16 cellular contexts compared by ENCODE assay signal in genomic region chr17:72358465-72358864, GRCh38.
DNase-seq lines count a peak whose midpoint lies in the region; FAIRE-seq and TF ChIP-seq lines count a peak whose summit lies in the region.
"Had no signal": no experiment of that assay in that cellular context is flagged by ENCODE, and none has a peak within 500 bp of the region (broad histone marks: within the 10 kb centered on the region; RNA-seq: fewer than 3 reads in every experiment).

No MANE protein-coding gene starts in this region.

- peak; percentile 62 for FAIRE-seq in bronchial epithelial cell (lab: Jason Lieb, UNC)
- FAIRE-seq: GM19239 had no signal

- H3K4me3 Mint-ChIP-seq in Calu3 (ENCODE audit: low read depth, unreplicated experiment) = no peak overlapping the region
- H3K4me3 Mint-ChIP-seq: activated CD4-positive, alpha-beta memory T cell treated with anti-CD3 and anti-CD28 coated beads, Interleukin-2, amount 10 ng/mL, durations not matched to agents 7 days and 5 days; naive B cell had no signal

- intact Hi-C loops in Calu3 (cut with micrococcal nuclease; ENCODE audit: unreplicated experiment) = loop anchor here (2.0 kb wide), 1 partner anchor 48 kb away; no protein-coding TSS in a partner anchor
- intact Hi-C loops in ascending aorta (cut with DNase I) = no loop called here

- H3K9me3 ChIP-seq in MG63 (peaks cover 33% of the 10 kb centered on the region), ascending aorta (no peaks in the 10 kb centered on the region)

- H3K36me3 ChIP-seq in MG63 = no peaks in the 10 kb centered on the region
- H3K36me3 ChIP-seq in bronchial epithelial cell (ENCODE audit: control insufficient read depth, insufficient read depth, low read length) = no peaks in the 10 kb centered on the region
- H3K36me3 ChIP-seq in ascending aorta = no peaks in the 10 kb centered on the region
- H3K36me3 ChIP-seq: heart right ventricle, tibial nerve had no signal

- no peaks in the 10 kb centered on the region for H3K27me3 Mint-ChIP-seq in Calu3 (ENCODE audit: unreplicated experiment)
- H3K27me3 Mint-ChIP-seq: activated CD4-positive, alpha-beta memory T cell treated with anti-CD3 and anti-CD28 coated beads, Interleukin-2, amount 10 ng/mL, durations not matched to agents 7 days and 5 days had no signal

- H3K4me1 Mint-ChIP-seq in Calu3 (ENCODE audit: low read depth, unreplicated experiment) = peaks cover 45% of the 10 kb centered on the region
- H3K4me1 Mint-ChIP-seq: activated CD4-positive, alpha-beta memory T cell treated with anti-CD3 and anti-CD28 coated beads, Interleukin-2, amount 10 ng/mL, durations not matched to agents 7 days and 5 days; naive B cell had no signal

- DNase-seq in Calu3 (peak; percentile 22), MG63 (peak; percentile 46), bronchial epithelial cell (ENCODE audit: low read depth) (peak; percentile 96), kidney tubule cell (ENCODE audit: low spot score) (peak; percentile 96), ascending aorta (ENCODE audit: low spot score in 2 of 2) (no peak), NCI-H748 treated with DMSO at 0.1 percent for 48 hours (lab: John Stamatoyannopoulos, UW) (no peak), T-helper 9 cell (no peak)
- DNase-seq in activated naive CD4-positive, alpha-beta T cell (lab: John Stamatoyannopoulos, UW) = no peak
- DNase-seq: activated CD4-positive, alpha-beta memory T cell treated with anti-CD3 and anti-CD28 coated beads, Interleukin-2, amount 10 ng/mL, durations not matched to agents 7 days and 5 days; heart right ventricle; left colon; naive B cell; NCI-H1694; stimulated activated CD8-positive, alpha-beta memory T cell treated with anti-CD3 and anti-CD28 coated beads, Interleukin-4, amount 100 ng/mL, for 48 hours had no signal

- CTCF ChIA-PET in Calu3 (lab: Charles Lee) = interaction anchor here (1.1 kb wide), 1 partner anchor 15 kb away, joined by 4 read pairs; no protein-coding TSS in a partner anchor

- no TSS peak for BruUV-seq in Calu3 (replicated peaks; lab: Mats Ljungman, UMichigan)

- H3K27ac Mint-ChIP-seq in Calu3 (ENCODE audit: unreplicated experiment) = peak overlapping the region; percentile 65
- H3K27ac Mint-ChIP-seq: activated CD4-positive, alpha-beta memory T cell treated with anti-CD3 and anti-CD28 coated beads, Interleukin-2, amount 10 ng/mL, durations not matched to agents 7 days and 5 days; naive B cell had no signal

- peaks cover 10% of the 10 kb centered on the region for H3K36me3 Mint-ChIP-seq in Calu3 (ENCODE audit: insufficient read depth, unreplicated experiment)
- H3K36me3 Mint-ChIP-seq: naive B cell had no signal

- no peak overlapping the region for H3K4me3 ChIP-seq in MG63
- no peak overlapping the region for H3K4me3 ChIP-seq in bronchial epithelial cell (ENCODE audit: low read depth, low read length)
- no peak overlapping the region for H3K4me3 ChIP-seq in ascending aorta
- H3K4me3 ChIP-seq: heart right ventricle, tibial nerve had no signal

- H3K27me3 ChIP-seq in MG63 = no peaks in the 10 kb centered on the region
- no peaks in the 10 kb centered on the region for H3K27me3 ChIP-seq in bronchial epithelial cell (ENCODE audit: control insufficient read depth, insufficient read depth, low read length)
- H3K27me3 ChIP-seq in ascending aorta = no peaks in the 10 kb centered on the region
- H3K27me3 ChIP-seq: tibial nerve had no signal

- TF ChIP-seq CTCF in Calu3 (IDR thresholded peaks at IDR 0.05; ENCODE audit: unreplicated experiment) (no peak), bronchial epithelial cell (IDR thresholded peaks at IDR 0.05; ENCODE audit: insufficient read depth, low read length, severe bottlenecking) (no peak), ascending aorta (IDR thresholded peaks at IDR 0.05) (no peak)

- H3K9me3 Mint-ChIP-seq in Calu3 (ENCODE audit: low read depth, unreplicated experiment) = no peaks in the 10 kb centered on the region

- no peak overlapping the region for H3K27ac ChIP-seq in ascending aorta
- H3K27ac ChIP-seq: heart right ventricle, tibial nerve had no signal

- H3K4me1 ChIP-seq in ascending aorta = no peaks in the 10 kb centered on the region
- H3K4me1 ChIP-seq: heart right ventricle had no signal

Comparison
In these comparisons a context has a peak if more than half of its experiments do, and no peak if none do; other contexts are left out.
1. DNase-seq: peak in Calu3 (single experiment), MG63 (single experiment), bronchial epithelial cell (single experiment) and kidney tubule cell (single experiment); none in activated naive CD4-positive, alpha-beta T cell (0 of 4), ascending aorta (0 of 2), NCI-H748 treated with DMSO at 0.1 percent for 48 hours (single experiment) and T-helper 9 cell (single experiment).